Comparison of ENCODE assay signal across 23 cellular contexts in the genomic region with DNA sequence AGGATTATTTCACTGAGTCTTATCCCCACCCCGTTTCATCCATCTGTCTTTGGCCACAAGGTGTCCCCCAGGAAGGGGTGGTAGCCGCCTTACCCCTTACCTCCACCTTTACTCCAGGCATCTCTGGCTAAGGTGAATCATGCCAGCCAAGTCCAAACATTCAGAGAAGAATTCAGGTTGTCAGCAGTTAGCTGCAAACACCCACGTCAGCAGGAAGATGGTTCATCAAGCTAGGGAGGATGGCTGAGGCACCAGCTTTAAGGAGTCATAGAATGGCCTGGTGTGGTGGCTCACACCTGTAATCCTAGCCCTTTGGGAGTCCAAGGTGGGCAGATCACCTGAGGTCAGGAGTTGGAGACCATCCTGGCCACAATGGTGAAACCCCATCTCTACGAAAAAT.
"Had no signal": no experiment of that assay in that cellular context is flagged by ENCODE, and none has a peak within 500 bp of the region (broad histone marks: within the 10 kb centered on the region; RNA-seq: fewer than 3 reads in every experiment).

No MANE protein-coding gene starts in this region.

- H3K27ac ChIP-seq: colonic mucosa, epithelial cell of prostate, esophagus squamous epithelium, gastroesophageal sphincter, heart right ventricle, left lung, lower lobe of right lung had no signal

- H3K36me3 ChIP-seq: colonic mucosa, esophagus squamous epithelium, gastroesophageal sphincter, heart right ventricle, left lung, lower lobe of right lung had no signal

- H3K27me3 ChIP-seq: colonic mucosa, esophagus squamous epithelium, gastroesophageal sphincter, heart right ventricle, left lung had no signal

- ATAC-seq: effector memory CD8-positive, alpha-beta T cell; esophagus mucosa; gastroesophageal sphincter; left cardiac atrium; left lung; left ventricle myocardium superior; lower lobe of right lung; mucosa of descending colon had no signal

- H3K9me3 ChIP-seq: colonic mucosa, esophagus squamous epithelium, gastroesophageal sphincter, lower lobe of right lung, mucosa of descending colon had no signal

- H3K4me3 ChIP-seq: colonic mucosa, esophagus squamous epithelium, gastroesophageal sphincter, heart right ventricle, left lung, lower lobe of right lung, mucosa of descending colon had no signal

- DNase-seq: colonic mucosa; cortex of kidney; effector CD8-positive, alpha-beta T cell; effector memory CD8-positive, alpha-beta T cell; endodermal cell; erythroblast; esophagus squamous epithelium; foreskin fibroblast; foreskin melanocyte; heart right ventricle; hippocampal formation; left cardiac atrium; left lung; left ventricle myocardium superior; lower lobe of right lung; mesenchymal stem cell; mucosa of descending colon had no signal

- H3K4me1 ChIP-seq: colonic mucosa, esophagus squamous epithelium, gastroesophageal sphincter, left lung, lower lobe of right lung had no signal

- FAIRE-seq: endometrium, islet of Langerhans, keratinocyte had no signal
